34 cellular contexts compared by ENCODE assay signal in the genomic region with DNA sequence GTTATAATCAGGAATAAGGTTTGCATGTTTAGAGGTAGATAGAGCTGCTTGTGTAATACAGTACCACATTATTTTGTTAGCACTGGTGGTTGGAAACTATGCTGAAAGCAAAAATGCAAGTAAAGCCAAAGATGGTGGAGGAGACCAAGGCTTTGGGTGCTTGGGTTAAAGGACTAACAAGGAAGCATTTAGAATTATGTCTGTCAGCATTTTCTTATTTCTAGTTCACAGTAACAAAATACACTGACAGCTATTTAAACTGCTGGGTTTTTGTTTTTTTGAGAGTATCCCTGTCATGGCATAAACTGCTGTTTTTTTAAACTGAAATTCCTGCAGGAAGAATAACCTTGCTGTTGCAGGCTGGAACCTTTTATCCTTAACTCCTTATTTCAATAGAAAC.
"Had no signal": no experiment of that assay in that cellular context is flagged by ENCODE, and none has a peak within 500 bp of the region (broad histone marks: within the 10 kb centered on the region; RNA-seq: fewer than 3 reads in every experiment).

No MANE protein-coding gene starts in this region.

- ATAC-seq: activated CD4-positive, alpha-beta T cell treated with anti-CD3 and anti-CD28 coated beads for 36 hours; activated CD8-positive, alpha-beta memory T cell treated with anti-CD3 and anti-CD28 coated beads, Interleukin-2, amount 10 ng/mL, durations not matched to agents 7 days and 5 days; activated CD8-positive, alpha-beta T cell treated with anti-CD3 and anti-CD28 coated beads, Interleukin-2, amount 10 ng/mL, durations not matched to agents 7 days and 5 days; effector memory CD8-positive, alpha-beta T cell; foreskin keratinocyte; gastrocnemius medialis; heart left ventricle had no signal

- FAIRE-seq: astrocyte, bronchial epithelial cell, colon had no signal

- H3K27me3 Mint-ChIP-seq: activated CD4-positive, alpha-beta memory T cell treated with anti-CD3 and anti-CD28 coated beads for 36 hours; activated CD4-positive, alpha-beta T cell treated with anti-CD3 and anti-CD28 coated beads for 36 hours; activated CD4-positive, alpha-beta T cell treated with anti-CD3 and anti-CD28 coated beads, Interleukin-2, amount 10 ng/mL, durations not matched to agents 24 days and 14 days; activated CD8-positive, alpha-beta memory T cell treated with anti-CD3 and anti-CD28 coated beads, Interleukin-2, amount 10 ng/mL, durations not matched to agents 7 days and 5 days; activated naive CD4-positive, alpha-beta T cell treated with anti-CD3 and anti-CD28 coated beads, Interleukin-2, amount 50 U/mL, for 24 hours; activated naive CD8-positive, alpha-beta T cell treated with anti-CD3 and anti-CD28 coated beads, Interleukin-2, amount 10 ng/mL, durations not matched to agents 7 days and 5 days; effector memory CD8-positive, alpha-beta T cell had no signal

- H3K27ac Mint-ChIP-seq: activated CD4-positive, alpha-beta memory T cell treated with anti-CD3 and anti-CD28 coated beads for 36 hours; activated CD4-positive, alpha-beta T cell treated with anti-CD3 and anti-CD28 coated beads for 36 hours; activated CD8-positive, alpha-beta memory T cell treated with anti-CD3 and anti-CD28 coated beads, Interleukin-2, amount 10 ng/mL, durations not matched to agents 7 days and 5 days; activated CD8-positive, alpha-beta T cell treated with anti-CD3 and anti-CD28 coated beads, Interleukin-2, amount 10 ng/mL, durations not matched to agents 7 days and 5 days; activated naive CD4-positive, alpha-beta T cell treated with anti-CD3 and anti-CD28 coated beads for 36 hours; activated naive CD4-positive, alpha-beta T cell treated with anti-CD3 and anti-CD28 coated beads, Interleukin-2, amount 50 U/mL, for 24 hours; activated naive CD8-positive, alpha-beta T cell treated with anti-CD3 and anti-CD28 coated beads, Interleukin-2, amount 10 ng/mL, durations not matched to agents 7 days and 5 days; activated T-helper 1 cell treated with anti-CD3 and anti-CD28 coated beads, Interleukin-12 subunit alpha, Interleukin-12 subunit beta, Interleukin-2, Interleukin-4 antibody, amounts not matched to agents 30 ng/mL and 10 ng/mL and 1 ng/mL, durations not matched to agents 14 hours and 24 hours and 36 hours; activated T-helper 2 cell treated with anti-CD3 and anti-CD28 coated beads, Interferon-gamma antibody, Interleukin-2, Interleukin-4, amounts not matched to agents 10 μg/mL and 5 μg/mL and 100 μg/mL, durations not matched to agents 14 hours and 24 hours and 36 hours had no signal

- H3K27ac ChIP-seq: brain microvascular endothelial cell, esophagus muscularis mucosa, foreskin keratinocyte, gastrocnemius medialis, heart left ventricle had no signal

- H3K9me3 ChIP-seq: esophagus muscularis mucosa, gastrocnemius medialis, heart left ventricle had no signal

- H3K27me3 ChIP-seq: brain microvascular endothelial cell, esophagus muscularis mucosa, foreskin keratinocyte, gastrocnemius medialis, heart left ventricle had no signal

- H3K9me3 Mint-ChIP-seq: activated CD4-positive, alpha-beta memory T cell treated with anti-CD3 and anti-CD28 coated beads for 36 hours; activated CD4-positive, alpha-beta T cell treated with anti-CD3 and anti-CD28 coated beads, Interleukin-2, amount 10 ng/mL, durations not matched to agents 24 days and 14 days; activated naive CD4-positive, alpha-beta T cell treated with anti-CD3 and anti-CD28 coated beads for 36 hours; activated naive CD4-positive, alpha-beta T cell treated with anti-CD3 and anti-CD28 coated beads, Interleukin-2, amount 50 U/mL, for 24 hours; activated naive CD8-positive, alpha-beta T cell treated with anti-CD3 and anti-CD28 coated beads, Interleukin-2, amount 10 ng/mL, durations not matched to agents 7 days and 5 days; activated T-helper 1 cell treated with anti-CD3 and anti-CD28 coated beads, Interleukin-12 subunit alpha, Interleukin-12 subunit beta, Interleukin-2, Interleukin-4 antibody, amounts not matched to agents 30 ng/mL and 10 ng/mL and 1 ng/mL, durations not matched to agents 14 hours and 24 hours and 36 hours; activated T-helper 2 cell treated with anti-CD3 and anti-CD28 coated beads, Interferon-gamma antibody, Interleukin-2, Interleukin-4, amounts not matched to agents 10 μg/mL and 5 μg/mL and 100 μg/mL, durations not matched to agents 14 hours and 24 hours and 36 hours; effector memory CD8-positive, alpha-beta T cell had no signal

- H3K4me3 ChIP-seq: esophagus muscularis mucosa, gastrocnemius medialis, heart left ventricle had no signal

- DNase-seq: activated CD4-positive, alpha-beta memory T cell treated with anti-CD3 and anti-CD28 coated beads for 36 hours; activated CD4-positive, alpha-beta T cell treated with anti-CD3 and anti-CD28 coated beads for 36 hours; activated CD4-positive, alpha-beta T cell treated with anti-CD3 and anti-CD28 coated beads, Interleukin-2, amount 10 ng/mL, durations not matched to agents 24 days and 14 days; activated CD4-positive, CD25-positive, alpha-beta regulatory T cell; activated CD4-positive, CD25-positive, alpha-beta regulatory T cell treated with anti-CD3 and anti-CD28 coated beads, Interleukin-2, amount 50 U/mL, for 72 hours; activated CD8-positive, alpha-beta memory T cell treated with anti-CD3 and anti-CD28 coated beads, Interleukin-2, amount 10 ng/mL, durations not matched to agents 7 days and 5 days; activated CD8-positive, alpha-beta memory T cell treated with anti-CD3 and anti-CD28 coated beads, Interleukin-2, amount 50 U/mL, for 4 hours; activated CD8-positive, alpha-beta T cell treated with anti-CD3 and anti-CD28 coated beads, Interleukin-2, amount 10 ng/mL, durations not matched to agents 7 days and 5 days; activated effector memory CD4-positive, alpha-beta T cell treated with anti-CD3 and anti-CD28 coated beads, Interleukin-2, amount 50 U/mL, for 16 hours; activated naive CD4-positive, alpha-beta T cell treated with anti-CD3 and anti-CD28 coated beads for 36 hours; activated naive CD8-positive, alpha-beta T cell treated with anti-CD3 and anti-CD28 coated beads, Interleukin-2, amount 10 ng/mL, durations not matched to agents 7 days and 5 days; activated T-cell treated with anti-CD3 and anti-CD28 coated beads, Interleukin-2, amount 50 U/mL, for 1 hour; activated T-cell treated with anti-CD3 and anti-CD28 coated beads, Interleukin-2, amount 50 U/mL, for 48 hours; amniotic stem cell; anterior cingulate cortex; brain microvascular endothelial cell; cortex of kidney; dermis blood vessel endothelial cell; effector CD4-positive, alpha-beta T cell; effector memory CD8-positive, alpha-beta T cell; erythroblast; foreskin keratinocyte; gastrocnemius medialis; glutamatergic neuron; heart left ventricle; T-helper 1 cell; T-helper 2 cell had no signal

- H3K4me3 Mint-ChIP-seq: activated CD4-positive, alpha-beta memory T cell treated with anti-CD3 and anti-CD28 coated beads for 36 hours; activated CD4-positive, alpha-beta T cell treated with anti-CD3 and anti-CD28 coated beads for 36 hours; activated CD4-positive, alpha-beta T cell treated with anti-CD3 and anti-CD28 coated beads, Interleukin-2, amount 10 ng/mL, durations not matched to agents 24 days and 14 days; activated CD8-positive, alpha-beta memory T cell treated with anti-CD3 and anti-CD28 coated beads, Interleukin-2, amount 10 ng/mL, durations not matched to agents 7 days and 5 days; activated CD8-positive, alpha-beta T cell treated with anti-CD3 and anti-CD28 coated beads, Interleukin-2, amount 10 ng/mL, durations not matched to agents 7 days and 5 days; activated naive CD4-positive, alpha-beta T cell treated with anti-CD3 and anti-CD28 coated beads for 36 hours; activated naive CD4-positive, alpha-beta T cell treated with anti-CD3 and anti-CD28 coated beads, Interleukin-2, amount 50 U/mL, for 24 hours; activated naive CD8-positive, alpha-beta T cell treated with anti-CD3 and anti-CD28 coated beads, Interleukin-2, amount 10 ng/mL, durations not matched to agents 7 days and 5 days; activated T-helper 1 cell treated with anti-CD3 and anti-CD28 coated beads, Interleukin-12 subunit alpha, Interleukin-12 subunit beta, Interleukin-2, Interleukin-4 antibody, amounts not matched to agents 30 ng/mL and 10 ng/mL and 1 ng/mL, durations not matched to agents 14 hours and 24 hours and 36 hours; effector memory CD8-positive, alpha-beta T cell had no signal
